8 cellular contexts compared by ENCODE assay signal in genomic region chr10:62632071-62632809, GRCh38.
DNase-seq lines count a peak whose midpoint lies in the region; ATAC-seq and TF ChIP-seq lines count a peak whose summit lies in the region.

No MANE protein-coding gene starts in this region.

- ATAC-seq in GM18867 (IDR thresholded peaks at IDR 0.05; ENCODE audit: unreplicated experiment) (peak; percentile 77), HG02884 (IDR thresholded peaks at IDR 0.05; ENCODE audit: unreplicated experiment) (peak; percentile 70)

- TF ChIP-seq CTCF in OCI-LY7 (conservative IDR thresholded peaks at IDR 0.05; ENCODE audit: low read length): no peak; the same call in 1 of the 2 replicates
- TF ChIP-seq CTCF in adrenal gland (IDR thresholded peaks at IDR 0.05): no peak

- H3K27me3 ChIP-seq in adrenal gland: no peaks in the 10 kb centered on the region
- H3K27me3 ChIP-seq in skeletal muscle tissue (ENCODE audit: control insufficient read depth in 3 of 3, insufficient read depth in 3 of 3, low read length in 3 of 3): no peaks in the 10 kb centered on the region

- H3K4me1 ChIP-seq in OCI-LY7 (ENCODE audit: insufficient read depth, low read length, poor library complexity, severe bottlenecking) (peaks cover 79% of the 10 kb centered on the region), adrenal gland (replicated peaks in 1 of 2) (peaks cover 0 to 7% of the 10 kb centered on the region in 2 donors), skeletal muscle tissue (ENCODE audit: control insufficient read depth in 3 of 3, insufficient read depth in 3 of 3, low read length in 3 of 3) (peaks cover 0 to 5% (median 2%) of the 10 kb centered on the region in 3 donors)

- H3K9me3 ChIP-seq in OCI-LY7 (ENCODE audit: low read length): no peaks in the 10 kb centered on the region
- H3K9me3 ChIP-seq in adrenal gland (replicated peaks in 1 of 3): no peaks in the 10 kb centered on the region
- no peaks in the 10 kb centered on the region for H3K9me3 ChIP-seq in skeletal muscle tissue (ENCODE audit: control insufficient read depth in 3 of 3, low read length in 3 of 3)

- TF ChIP-seq POLR2A in adrenal gland (IDR thresholded peaks at IDR 0.05): no peak

- H2AFZ ChIP-seq in OCI-LY7 (ENCODE audit: low read length): peak overlapping the region; percentile 91

- no peak overlapping the region for H3K9ac ChIP-seq in skeletal muscle tissue (ENCODE audit: low read depth in 1 of 3, low read length in 3 of 3)

- no TSS peak for BruUV-seq in OCI-LY7 (replicated peaks; lab: Mats Ljungman, UMichigan)

- no peaks in the 10 kb centered on the region for H3K9me2 ChIP-seq in OCI-LY7 (ENCODE audit: insufficient read depth, low read length)

- H4K20me1 ChIP-seq in OCI-LY7 (ENCODE audit: insufficient read depth, low read length): no peaks in the 10 kb centered on the region

- DNase-seq in OCI-LY7 (ENCODE audit: low spot score): peak; percentile 85
- peak in 5 of 7 donors; percentile 24 to 60 (median 37) for DNase-seq in adrenal gland
- no peak for DNase-seq in NCI-H1048 (lab: John Stamatoyannopoulos, UW)
- no peak for DNase-seq in NCI-H2107 (lab: John Stamatoyannopoulos, UW)
- no peak for DNase-seq in HUDEP-2 (lab: John Stamatoyannopoulos, UW; ENCODE audit: unreplicated experiment in 76 of 76)

- intact Hi-C loops in OCI-LY7 (cut with micrococcal nuclease; ENCODE audit: unreplicated experiment): loop anchor here (1.0 to 10.0 kb wide), 2 partner anchors 21 to 633 kb away; no protein-coding TSS in a partner anchor
- intact Hi-C loops in adrenal gland (cut with DNase I): no loop called here

- CTCF ChIA-PET in OCI-LY7 (lab: Charles Lee; ENCODE audit: unreplicated experiment): interaction anchor here (0.5 kb wide), 1 partner anchor 185 kb away, joined by 8 read pairs; no protein-coding TSS in a partner anchor

- H3K27ac ChIP-seq in OCI-LY7 (ENCODE audit: low read depth, low read length, poor library complexity, severe bottlenecking): peak overlapping the region; percentile 77
- H3K27ac ChIP-seq in adrenal gland: peak overlapping the region in 1 of 5 donors; percentile 51
- peak overlapping the region; percentile 25 for H3K27ac ChIP-seq in skeletal muscle tissue (ENCODE audit: low read depth, low read length)

- H3K36me3 ChIP-seq in OCI-LY7 (ENCODE audit: insufficient read depth, low read length) (no peaks in the 10 kb centered on the region), adrenal gland (replicated peaks in 1 of 2) (no peaks in the 10 kb centered on the region), skeletal muscle tissue (ENCODE audit: control insufficient read depth in 3 of 3, insufficient read depth in 3 of 3, low read length in 3 of 3) (no peaks in the 10 kb centered on the region)

- POLR2A ChIA-PET in OCI-LY7 (lab: Charles Lee): interaction anchor here (0.6 to 1.5 kb wide), 4 partner anchors 18 to 199 kb away, joined by 3 to 4 read pairs (median 3); partner anchors contain the start of gene ADO

- peak overlapping the region; percentile 74 for H3K4me2 ChIP-seq in OCI-LY7 (ENCODE audit: low read length)

- 63 to 77% (median 66%) methylated on average over 12 of the region's 12 CpGs for WGBS in adrenal gland, 4 donors

- H3K79me2 ChIP-seq in OCI-LY7 (ENCODE audit: insufficient read depth, low read depth, low read length): no peaks in the 10 kb centered on the region

- peak overlapping the region; percentile 23 for H3K4me3 ChIP-seq in OCI-LY7 (ENCODE audit: low read depth, low read length, poor library complexity, severe bottlenecking)
- H3K4me3 ChIP-seq in adrenal gland: no peak overlapping the region
- no peak overlapping the region for H3K4me3 ChIP-seq in skeletal muscle tissue (ENCODE audit: low read length in 3 of 3)

Comparison
In these comparisons a context has a peak if more than half of its experiments do, and no peak if none do; other contexts are left out.
1. DNase-seq: peak in OCI-LY7 (single experiment) and adrenal gland (5 of 7); none in NCI-H1048 (single experiment), NCI-H2107 (single experiment) and HUDEP-2 (0 of 76).